29 cellular contexts compared by ENCODE assay signal in the genomic region with DNA sequence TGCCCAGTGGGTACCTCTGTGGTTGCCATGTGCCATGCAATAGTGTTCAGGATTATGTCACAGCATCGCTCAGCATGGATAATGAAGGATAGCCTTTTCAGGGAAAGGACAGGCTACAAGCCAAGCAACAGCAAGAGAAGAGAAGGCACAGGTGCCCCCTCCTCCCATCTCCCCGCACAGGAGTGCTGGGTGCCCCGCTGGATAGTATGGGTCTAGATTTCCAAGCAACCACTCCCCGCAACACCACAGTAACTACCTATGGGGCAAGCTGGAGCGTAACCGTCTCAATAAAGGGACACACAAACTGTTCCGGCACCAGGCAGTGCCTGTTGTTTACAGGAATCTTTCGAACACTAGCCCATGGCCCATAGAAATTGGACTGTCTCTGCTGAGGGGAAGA.
"Had no signal": no experiment of that assay in that cellular context is flagged by ENCODE, and none has a peak within 500 bp of the region (broad histone marks: within the 10 kb centered on the region; RNA-seq: fewer than 3 reads in every experiment).

No MANE protein-coding gene starts in this region.

- H3K27ac Mint-ChIP-seq: activated CD8-positive, alpha-beta T cell treated with anti-CD3 and anti-CD28 coated beads for 36 hours; activated naive CD4-positive, alpha-beta T cell treated with anti-CD3 and anti-CD28 coated beads, Interleukin-2, amount 10 ng/mL, durations not matched to agents 7 days and 5 days; activated naive CD8-positive, alpha-beta T cell treated with anti-CD3 and anti-CD28 coated beads for 36 hours; activated T-cell treated with anti-CD3 and anti-CD28 coated beads, Interleukin-2, amount 50 U/mL, for 72 hours; activated T-helper 2 cell treated with anti-CD3 and anti-CD28 coated beads, Interferon-gamma antibody, Interleukin-2, Interleukin-4, amounts not matched to agents 10 μg/mL and 5 μg/mL and 100 μg/mL, durations not matched to agents 14 hours and 24 hours and 36 hours; T-helper 2 cell treated with Interferon-gamma antibody and Interleukin-4, amounts not matched to agents 5 μg/mL and 100 μg/mL, for 36 hours had no signal

- H3K9me3 Mint-ChIP-seq: activated CD8-positive, alpha-beta T cell treated with anti-CD3 and anti-CD28 coated beads for 36 hours; activated naive CD4-positive, alpha-beta T cell treated with anti-CD3 and anti-CD28 coated beads, Interleukin-2, amount 10 ng/mL, durations not matched to agents 7 days and 5 days; activated naive CD8-positive, alpha-beta T cell treated with anti-CD3 and anti-CD28 coated beads for 36 hours; activated T-cell treated with anti-CD3 and anti-CD28 coated beads, Interleukin-2, amount 50 U/mL, for 72 hours; activated T-helper 2 cell treated with anti-CD3 and anti-CD28 coated beads, Interferon-gamma antibody, Interleukin-2, Interleukin-4, amounts not matched to agents 10 μg/mL and 5 μg/mL and 100 μg/mL, durations not matched to agents 14 hours and 24 hours and 36 hours; T-helper 2 cell treated with Interferon-gamma antibody and Interleukin-4, amounts not matched to agents 5 μg/mL and 100 μg/mL, for 36 hours had no signal

- H3K9me3 ChIP-seq: adrenal gland, breast epithelium, SJSA1 had no signal

- DNase-seq: activated CD4-positive, alpha-beta T cell treated with anti-CD3 and anti-CD28 coated beads for 4 hours; activated CD8-positive, alpha-beta memory T cell treated with anti-CD3 and anti-CD28 coated beads, Interleukin-2, amount 50 U/mL, for 4 hours; activated CD8-positive, alpha-beta T cell treated with anti-CD3 and anti-CD28 coated beads for 36 hours; activated gamma-delta T cell treated with Interleukin-2 at 50 U/mL for 16 hours; activated naive CD4-positive, alpha-beta T cell treated with anti-CD3 and anti-CD28 coated beads, Interleukin-2, amount 10 ng/mL, durations not matched to agents 7 days and 5 days; activated naive CD8-positive, alpha-beta T cell treated with anti-CD3 and anti-CD28 coated beads for 36 hours; activated T-cell treated with anti-CD3 and anti-CD28 coated beads, Interleukin-2, amount 50 U/mL, for 72 hours; adrenal gland; aorta; central memory CD4-positive, alpha-beta T cell; KG1; NCI-H1092; NCI-H1417; NCI-H2029 treated with DMSO at 0.1 percent for 48 hours; NCI-H345; NCI-H510A; NCI-H526 treated with DMSO at 0.1 percent for 48 hours; NK-92 treated with Interleukin-12 subunit alpha and Interleukin-12 subunit beta, amount 100 ng/mL, for 24 hours; OCI-M1; Right ventricle myocardium superior; SW 1271 had no signal

- H3K27ac ChIP-seq: adrenal gland, breast epithelium, RWPE1, SJSA1 had no signal

- ATAC-seq: activated CD4-positive, CD25-positive, alpha-beta regulatory T cell treated with anti-CD3 and anti-CD28 coated beads, Interleukin-2, amount 50 U/mL, for 24 hours; activated CD8-positive, alpha-beta T cell treated with anti-CD3 and anti-CD28 coated beads for 36 hours; activated T-cell treated with anti-CD3 and anti-CD28 coated beads, Interleukin-2, amount 50 U/mL, for 72 hours; Panc1; SK-N-SH treated with all-trans-retinoic acid at 6 μM for 48 hours had no signal

- H3K4me3 Mint-ChIP-seq: activated CD8-positive, alpha-beta T cell treated with anti-CD3 and anti-CD28 coated beads for 36 hours; activated naive CD4-positive, alpha-beta T cell treated with anti-CD3 and anti-CD28 coated beads, Interleukin-2, amount 10 ng/mL, durations not matched to agents 7 days and 5 days; activated naive CD8-positive, alpha-beta T cell treated with anti-CD3 and anti-CD28 coated beads for 36 hours; activated T-cell treated with anti-CD3 and anti-CD28 coated beads, Interleukin-2, amount 50 U/mL, for 72 hours; T-helper 2 cell treated with Interferon-gamma antibody and Interleukin-4, amounts not matched to agents 5 μg/mL and 100 μg/mL, for 36 hours had no signal

- H3K4me1 Mint-ChIP-seq: activated naive CD4-positive, alpha-beta T cell treated with anti-CD3 and anti-CD28 coated beads, Interleukin-2, amount 10 ng/mL, durations not matched to agents 7 days and 5 days; activated naive CD8-positive, alpha-beta T cell treated with anti-CD3 and anti-CD28 coated beads for 36 hours had no signal

- H3K36me3 Mint-ChIP-seq: activated naive CD4-positive, alpha-beta T cell treated with anti-CD3 and anti-CD28 coated beads, Interleukin-2, amount 10 ng/mL, durations not matched to agents 7 days and 5 days; activated naive CD8-positive, alpha-beta T cell treated with anti-CD3 and anti-CD28 coated beads for 36 hours had no signal

- H3K27me3 Mint-ChIP-seq: activated CD8-positive, alpha-beta T cell treated with anti-CD3 and anti-CD28 coated beads for 36 hours; activated naive CD4-positive, alpha-beta T cell treated with anti-CD3 and anti-CD28 coated beads, Interleukin-2, amount 10 ng/mL, durations not matched to agents 7 days and 5 days; activated naive CD8-positive, alpha-beta T cell treated with anti-CD3 and anti-CD28 coated beads for 36 hours had no signal

- H3K4me1 ChIP-seq: adrenal gland, breast epithelium had no signal

- H3K4me3 ChIP-seq: adrenal gland, breast epithelium, SJSA1 had no signal

- H3K27me3 ChIP-seq: adrenal gland, breast epithelium, SJSA1 had no signal

- H3K36me3 ChIP-seq: adrenal gland, breast epithelium had no signal
